In genomic region chr3:53174346-53175250, GRCh38 we compare ENCODE assay signal across 10 cellular contexts. TPM values are rescaled to one million over a fixed set of nuclear protein-coding genes. Genes with fewer than 3 reads are reported as not detected.
DNase-seq lines count a peak whose midpoint lies in the region; ATAC-seq and TF ChIP-seq lines count a peak whose summit lies in the region.
"Had no signal": no experiment of that assay in that cellular context is flagged by ENCODE, and none has a peak within 500 bp of the region (broad histone marks: within the 10 kb centered on the region; RNA-seq: fewer than 3 reads in every experiment).

No MANE protein-coding gene starts in this region.

- H3K36me3 Mint-ChIP-seq in CD14-positive monocyte, result peaks cover 58 to 89% of the 10 kb centered on the region in 2 donors

- no peaks in the 10 kb centered on the region for H3K9me2 ChIP-seq in Karpas-422 (replicated peaks; ENCODE audit: insufficient read depth, low read length)

- H3K36me3 ChIP-seq in Karpas-422 (ENCODE audit: insufficient read depth, low read length), result peaks cover 33% of the 10 kb centered on the region

- ATAC-seq in GM19023 (IDR thresholded peaks at IDR 0.05; ENCODE audit: unreplicated experiment) (peak; percentile 48), HG02623 (IDR thresholded peaks at IDR 0.05; ENCODE audit: unreplicated experiment) (peak; percentile 45), omental fat pad (ENCODE audit: low FRiP score) (no peak)

- H3K4me3 Mint-ChIP-seq in CD14-positive monocyte, result no peak overlapping the region

- H3K4me1 Mint-ChIP-seq in CD14-positive monocyte, result peaks cover 88% of the 10 kb centered on the region

- H3K4me2 ChIP-seq in Karpas-422 (ENCODE audit: low read depth, low read length, poor library complexity, severe bottlenecking), result peak overlapping the region; percentile 72

- H3K4me3 ChIP-seq in Karpas-422 (ENCODE audit: low read length), result peak overlapping the region; percentile 48

- H3K79me2 ChIP-seq in Karpas-422 (ENCODE audit: low read length), result peaks cover 96% of the 10 kb centered on the region

- H3K27me3 ChIP-seq in Karpas-422 (ENCODE audit: low read length), result no peaks in the 10 kb centered on the region

- H3K9me3 ChIP-seq in Karpas-422 (ENCODE audit: low read length), result no peaks in the 10 kb centered on the region

- intact Hi-C loops in CD14-positive monocyte (cut with micrococcal nuclease), result no loop called here

- H3K4me1 ChIP-seq in Karpas-422 (ENCODE audit: low read length), result peaks cover 100% of the 10 kb centered on the region

- H3K9me3 Mint-ChIP-seq in CD14-positive monocyte, result peaks cover 0 to 3% (median 0%) of the 10 kb centered on the region in 7 donors

- H4K20me1 ChIP-seq in Karpas-422 (ENCODE audit: insufficient read depth, low read depth, low read length), result peaks cover 6% of the 10 kb centered on the region; the same call in 1 of the 2 replicates

- no peak overlapping the region for H2AFZ ChIP-seq in Karpas-422 (ENCODE audit: low read length)

- H3K27me3 Mint-ChIP-seq in CD14-positive monocyte (ENCODE audit: low read depth in 3 of 3), result peaks cover 0 to 1% (median 0%) of the 10 kb centered on the region in 3 donors

- DNase-seq in CD14-positive monocyte (ENCODE audit: low spot score), result no peak
- peak; percentile 89 for DNase-seq in Karpas-422
- DNase-seq in cortex of kidney (lab: John Stamatoyannopoulos, UW), result no peak
- no peak for DNase-seq in kidney glomerular epithelial cell (lab: John Stamatoyannopoulos, UW)
- DNase-seq in central memory CD4-positive, alpha-beta T cell, result no peak
- no peak for DNase-seq in omental fat pad (ENCODE audit: low spot score)
- DNase-seq: anterior cingulate cortex, NCI-H748 treated with DMSO at 0.1 percent for 48 hours had no signal

- H3K27ac Mint-ChIP-seq in CD14-positive monocyte, result peak overlapping the region in 6 of 7 donors; percentile 65 to 83 (median 72)

- TF ChIP-seq CTCF in CD14-positive monocyte (IDR thresholded peaks at IDR 0.05), result no peak
- no peak for TF ChIP-seq CTCF in omental fat pad (IDR thresholded peaks at IDR 0.05)

- peak overlapping the region; percentile 69 for H3K9ac ChIP-seq in Karpas-422 (ENCODE audit: low read length)

- H3K27ac ChIP-seq in Karpas-422 (ENCODE audit: low read length), result peak overlapping the region; percentile 97

RNA-seq across cellular contexts. Expression of gene PRKCD, which starts 13.6 kb away (rescaled TPM):
- 100 to 1,000 TPM; 123 to 158 TPM for polyA plus RNA-seq in CD14-positive monocyte
- 22.7 and 27.9 TPM in 2 replicates for total RNA-seq in Karpas-422 (2014; rRNA removed; shearing (Covaris generic); ENCODE audit: low replicate concordance)
- 10 to 100 TPM; 21.5 to 39.9 (median 30.3) TPM for total RNA-seq in omental fat pad

RNA-seq across cellular contexts. Expression of gene RFT1, which starts 44.4 kb away (rescaled TPM):
- polyA plus RNA-seq in CD14-positive monocyte, result 10 to 100 TPM; 25.6 to 34.9 TPM
- total RNA-seq in Karpas-422 (2014; rRNA removed; shearing (Covaris generic); ENCODE audit: low replicate concordance), result 20.5 and 29.9 TPM in 2 replicates
- total RNA-seq in omental fat pad, result 10 to 100 TPM in 2 of 4 donors, 1 to 10 TPM in 2; 9.1 to 14.0 (median 10.5) TPM
